1 cellular context compared by ENCODE assay signal in genomic region chr5:56215019-56215830, GRCh38.
A peak's percentile ranks its signal among the peaks of the same experiment; 100 is the strongest.
TF ChIP-seq lines count a peak whose summit lies in the region.

No MANE protein-coding gene starts in this region.

TF ChIP-seq in HepG2, 621 proteins besides CTCF, POLR2A, EP300 and RAD21 (continued from another document and continues in another):
- no peak for TF ChIP-seq ZNF572 (CRISPR knock-in tag; IDR thresholded peaks at IDR 0.05)
- TF ChIP-seq GFI1 (CRISPR knock-in tag; IDR thresholded peaks at IDR 0.05; ENCODE audit: borderline replicate concordance), result peak; percentile 51
- no peak for TF ChIP-seq FOXP1 (IDR thresholded peaks at IDR 0.05)
- peak; percentile 79 for TF ChIP-seq FOXP1 (CRISPR knock-in tag; IDR thresholded peaks at IDR 0.05)
- TF ChIP-seq ZNF383 (CRISPR knock-in tag; IDR thresholded peaks at IDR 0.05; ENCODE audit: borderline replicate concordance), result no peak
- TF ChIP-seq ZNF687 (CRISPR knock-in tag; IDR thresholded peaks at IDR 0.05), result peak; percentile 47
- TF ChIP-seq PLRG1 (conservative IDR thresholded peaks at IDR 0.05), result no peak
- TF ChIP-seq ARID3A (IDR thresholded peaks at IDR 0.05; ENCODE audit: low read depth, low read length), result no peak
- no peak for TF ChIP-seq ZNF747 (CRISPR knock-in tag; IDR thresholded peaks at IDR 0.05; ENCODE audit: borderline replicate concordance)
- no peak for TF ChIP-seq ZNF776 (CRISPR knock-in tag; IDR thresholded peaks at IDR 0.05)
- peak; percentile 58; the same call in 1 of the 2 replicates for TF ChIP-seq ZNF362 (CRISPR knock-in tag; IDR thresholded peaks at IDR 0.05; ENCODE audit: borderline replicate concordance)
- TF ChIP-seq NRL (CRISPR knock-in tag; IDR thresholded peaks at IDR 0.05; ENCODE audit: borderline replicate concordance), result no peak
- TF ChIP-seq ZNF292 (CRISPR knock-in tag; IDR thresholded peaks at IDR 0.05; ENCODE audit: borderline replicate concordance, low read depth), result peak; percentile 70; the same call in 1 of the 2 replicates
- no peak for TF ChIP-seq MIXL1 (CRISPR knock-in tag; IDR thresholded peaks at IDR 0.05)
- TF ChIP-seq ZNF614 (CRISPR knock-in tag; IDR thresholded peaks at IDR 0.05; ENCODE audit: borderline replicate concordance), result no peak
- no peak for TF ChIP-seq ZBTB10 (CRISPR knock-in tag; IDR thresholded peaks at IDR 0.05; ENCODE audit: borderline replicate concordance)
- no peak for TF ChIP-seq ZNF646 (CRISPR knock-in tag; IDR thresholded peaks at IDR 0.05)
- no peak for TF ChIP-seq ZNF772 (CRISPR knock-in tag; IDR thresholded peaks at IDR 0.05)
- peak; percentile 51; the same call in 1 of the 2 replicates for TF ChIP-seq HDAC2 (CRISPR knock-in tag; IDR thresholded peaks at IDR 0.05)
- TF ChIP-seq ZNF768 (CRISPR knock-in tag; IDR thresholded peaks at IDR 0.05), result no peak
- TF ChIP-seq MED8 (CRISPR knock-in tag; IDR thresholded peaks at IDR 0.05; ENCODE audit: insufficient replicate concordance), result no peak
- TF ChIP-seq RXRA (CRISPR knock-in tag; IDR thresholded peaks at IDR 0.05), result no peak
- peak; percentile 54 for TF ChIP-seq PAXIP1 (CRISPR knock-in tag; conservative IDR thresholded peaks at IDR 0.05)
- TF ChIP-seq ZNF644 (CRISPR knock-in tag; IDR thresholded peaks at IDR 0.05; ENCODE audit: low read depth), result peak; percentile 80
- no peak for TF ChIP-seq ZNF784 (CRISPR knock-in tag; IDR thresholded peaks at IDR 0.05; ENCODE audit: borderline replicate concordance)
- TF ChIP-seq MAFK (conservative IDR thresholded peaks at IDR 0.05 in 1 of 2, IDR thresholded peaks at IDR 0.05 in 1 of 2; ENCODE audit: low read length in 2 of 2), result no peak
- peak; percentile 47; the same call in 1 of the 2 replicates for TF ChIP-seq ZNF350 (CRISPR knock-in tag; IDR thresholded peaks at IDR 0.05; ENCODE audit: borderline replicate concordance, low read depth)
- TF ChIP-seq HINFP (CRISPR knock-in tag; IDR thresholded peaks at IDR 0.05; ENCODE audit: low read depth), result no peak
- TF ChIP-seq ZNF234 (CRISPR knock-in tag; conservative IDR thresholded peaks at IDR 0.05), result no peak
- TF ChIP-seq SRSF4 (IDR thresholded peaks at IDR 0.05; ENCODE audit: low read depth, low read length, poor library complexity, severe bottlenecking), result no peak
- TF ChIP-seq SP2 (CRISPR knock-in tag; IDR thresholded peaks at IDR 0.05), result no peak
- TF ChIP-seq GRHL1 (CRISPR knock-in tag; conservative IDR thresholded peaks at IDR 0.05), result no peak
